ENCODE assay signal across 31 cellular contexts in the genomic region with DNA sequence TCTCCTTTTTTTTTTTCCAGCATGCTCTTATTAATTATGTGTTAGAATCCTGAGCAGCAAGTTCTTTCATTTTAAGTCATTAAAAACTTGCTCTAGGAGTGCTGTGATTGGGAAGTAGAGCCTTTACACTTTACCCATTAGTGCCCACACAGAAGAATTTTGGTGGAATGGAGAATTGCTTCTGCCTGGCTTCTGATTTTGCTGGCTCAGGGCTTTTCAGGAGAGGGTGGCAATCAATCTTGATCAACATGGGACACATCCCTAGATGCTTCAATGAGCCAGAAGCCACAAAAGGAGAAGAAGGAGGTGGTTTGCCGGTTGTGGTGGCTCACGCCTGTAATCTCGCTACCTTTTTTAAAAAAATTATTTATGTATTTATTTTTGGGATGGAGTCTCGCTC.
"Had no signal": no experiment of that assay in that cellular context is flagged by ENCODE, and none has a peak within 500 bp of the region (broad histone marks: within the 10 kb centered on the region; RNA-seq: fewer than 3 reads in every experiment).

No MANE protein-coding gene starts in this region.

- H3K4me3 Mint-ChIP-seq: activated CD4-positive, alpha-beta memory T cell treated with anti-CD3 and anti-CD28 coated beads for 36 hours; activated CD4-positive, alpha-beta T cell treated with anti-CD3 and anti-CD28 coated beads for 36 hours; activated CD4-positive, alpha-beta T cell treated with anti-CD3 and anti-CD28 coated beads, Interleukin-2, amount 10 ng/mL, durations not matched to agents 24 days and 14 days; activated CD8-positive, alpha-beta T cell treated with anti-CD3 and anti-CD28 coated beads, Interleukin-2, amount 10 ng/mL, durations not matched to agents 7 days and 5 days; activated naive CD8-positive, alpha-beta T cell; activated T-cell treated with anti-CD3 and anti-CD28 coated beads, Interleukin-2, amount 50 U/mL, for 4 hours; activated T-helper 17 cell treated with anti-CD3 and anti-CD28 coated beads, Interleukin-2, amount 50 U/mL, for 72 hours; central memory CD8-positive, alpha-beta T cell; effector memory CD8-positive, alpha-beta T cell; T-helper 2 cell treated with Interferon-gamma antibody and Interleukin-4, amounts not matched to agents 5 μg/mL and 100 μg/mL, for 36 hours had no signal

- H3K36me3 ChIP-seq: brain microvascular endothelial cell, esophagus muscularis mucosa, gastrocnemius medialis, heart left ventricle had no signal

- H3K27ac Mint-ChIP-seq: activated CD4-positive, alpha-beta memory T cell treated with anti-CD3 and anti-CD28 coated beads for 36 hours; activated CD4-positive, alpha-beta T cell treated with anti-CD3 and anti-CD28 coated beads for 36 hours; activated CD8-positive, alpha-beta T cell treated with anti-CD3 and anti-CD28 coated beads, Interleukin-2, amount 10 ng/mL, durations not matched to agents 7 days and 5 days; activated naive CD8-positive, alpha-beta T cell; activated T-helper 17 cell treated with anti-CD3 and anti-CD28 coated beads, Interleukin-2, amount 50 U/mL, for 72 hours; T-helper 2 cell treated with Interferon-gamma antibody and Interleukin-4, amounts not matched to agents 5 μg/mL and 100 μg/mL, for 36 hours had no signal

- H3K27ac ChIP-seq: brain microvascular endothelial cell, esophagus muscularis mucosa, foreskin keratinocyte, gastrocnemius medialis, heart left ventricle had no signal

- H3K4me1 ChIP-seq: esophagus muscularis mucosa, foreskin keratinocyte, gastrocnemius medialis, heart left ventricle had no signal

- H3K4me3 ChIP-seq: esophagus muscularis mucosa, gastrocnemius medialis, heart left ventricle had no signal

- H3K36me3 Mint-ChIP-seq: activated CD4-positive, alpha-beta memory T cell treated with anti-CD3 and anti-CD28 coated beads for 36 hours; activated naive CD8-positive, alpha-beta T cell had no signal

- H3K9me3 ChIP-seq: esophagus muscularis mucosa, gastrocnemius medialis, heart left ventricle had no signal

- ATAC-seq: activated CD4-positive, alpha-beta T cell treated with anti-CD3 and anti-CD28 coated beads for 36 hours; activated CD8-positive, alpha-beta T cell treated with anti-CD3 and anti-CD28 coated beads, Interleukin-2, amount 10 ng/mL, durations not matched to agents 7 days and 5 days; activated T-cell treated with anti-CD3 and anti-CD28 coated beads, Interleukin-2, amount 50 U/mL, for 4 hours; activated T-helper 17 cell treated with anti-CD3 and anti-CD28 coated beads, Interleukin-2, amount 50 U/mL, for 72 hours; effector memory CD8-positive, alpha-beta T cell; foreskin keratinocyte; gastrocnemius medialis; heart left ventricle had no signal

- H3K9me3 Mint-ChIP-seq: activated CD4-positive, alpha-beta memory T cell treated with anti-CD3 and anti-CD28 coated beads for 36 hours; activated CD4-positive, alpha-beta T cell treated with anti-CD3 and anti-CD28 coated beads, Interleukin-2, amount 10 ng/mL, durations not matched to agents 24 days and 14 days; activated T-cell treated with anti-CD3 and anti-CD28 coated beads, Interleukin-2, amount 50 U/mL, for 4 hours; activated T-helper 17 cell treated with anti-CD3 and anti-CD28 coated beads, Interleukin-2, amount 50 U/mL, for 72 hours; central memory CD8-positive, alpha-beta T cell; effector memory CD8-positive, alpha-beta T cell; T-helper 2 cell treated with Interferon-gamma antibody and Interleukin-4, amounts not matched to agents 5 μg/mL and 100 μg/mL, for 36 hours had no signal

- H3K27me3 ChIP-seq: brain microvascular endothelial cell had no signal

- DNase-seq: activated CD4-positive, alpha-beta memory T cell treated with anti-CD3 and anti-CD28 coated beads for 36 hours; activated CD4-positive, alpha-beta T cell treated with anti-CD3 and anti-CD28 coated beads for 36 hours; activated CD4-positive, alpha-beta T cell treated with anti-CD3 and anti-CD28 coated beads, Interleukin-2, amount 10 ng/mL, durations not matched to agents 24 days and 14 days; activated CD4-positive, CD25-positive, alpha-beta regulatory T cell; activated CD4-positive, CD25-positive, alpha-beta regulatory T cell treated with anti-CD3 and anti-CD28 coated beads, Interleukin-2, amount 50 U/mL, for 72 hours; activated CD8-positive, alpha-beta memory T cell treated with anti-CD3 and anti-CD28 coated beads, Interleukin-2, amount 50 U/mL, for 48 hours; activated CD8-positive, alpha-beta T cell treated with anti-CD3 and anti-CD28 coated beads, Interleukin-2, amount 10 ng/mL, durations not matched to agents 7 days and 5 days; activated effector memory CD4-positive, alpha-beta T cell treated with Interleukin-2 at 50 U/mL for 16 hours; activated gamma-delta T cell treated with Interleukin-2 at 50 U/mL for 16 hours; activated naive CD4-positive, alpha-beta T cell treated with anti-CD3 and anti-CD28 coated beads, Interleukin-2, amount 50 U/mL, for 16 hours; activated naive CD4-positive, alpha-beta T cell treated with Interleukin-2 at 50 U/mL for 16 hours; activated T-cell treated with anti-CD3 and anti-CD28 coated beads, Interleukin-2, amount 50 U/mL, for 4 hours; amniotic stem cell; anterior cingulate cortex; brain microvascular endothelial cell; cortex of kidney; dermis blood vessel endothelial cell; effector CD4-positive, alpha-beta T cell; effector memory CD8-positive, alpha-beta T cell; erythroblast; foreskin keratinocyte; gastrocnemius medialis; glutamatergic neuron; heart left ventricle; hypothalamus; T1000 had no signal
